In the genomic region with DNA sequence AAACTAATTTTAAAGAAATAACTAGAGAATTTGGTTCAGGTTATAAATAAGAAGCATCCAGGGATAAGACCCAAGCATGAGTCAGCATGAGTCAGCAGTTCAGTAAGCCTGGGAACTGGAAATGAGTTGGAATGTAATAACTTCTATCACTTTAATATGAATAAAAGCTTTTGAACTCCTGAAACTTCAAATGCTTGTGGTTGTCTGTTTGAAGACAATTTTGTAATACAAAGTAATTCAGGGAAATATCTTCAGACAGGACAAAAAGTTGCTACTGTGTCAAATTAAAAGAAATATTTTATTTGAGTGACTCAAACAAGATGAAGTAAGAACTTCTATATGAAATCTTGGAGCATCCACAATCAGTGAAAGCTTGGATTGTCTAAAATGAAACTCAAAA, we compare ENCODE assay signal across 12 cellular contexts.
DNase-seq lines count a peak whose midpoint lies in the region; ATAC-seq lines count a peak whose summit lies in the region.
"Had no signal": no experiment of that assay in that cellular context is flagged by ENCODE, and none has a peak within 500 bp of the region (broad histone marks: within the 10 kb centered on the region; RNA-seq: fewer than 3 reads in every experiment).

No MANE protein-coding gene starts in this region.

- H3K23ac ChIP-seq in mesendoderm (ENCODE audit: low read length), result no peak overlapping the region

- H3K27ac ChIP-seq in mesendoderm (ENCODE audit: low read depth, low read length), result no peak overlapping the region

- H3K4me2 ChIP-seq in mesendoderm (ENCODE audit: low read length), result no peak overlapping the region

- peaks cover 0 to 9% (median 0%) of the 10 kb centered on the region in 3 donors for H3K36me3 Mint-ChIP-seq in naive thymus-derived CD8-positive, alpha-beta T cell
- H3K36me3 Mint-ChIP-seq: brain had no signal

- no peaks in the 10 kb centered on the region for H3K79me1 ChIP-seq in mesendoderm (ENCODE audit: low read length)

- ATAC-seq in naive thymus-derived CD8-positive, alpha-beta T cell, result no peak
- ATAC-seq in GM19455 (IDR thresholded peaks at IDR 0.05; ENCODE audit: unreplicated experiment), result no peak

- no peaks in the 10 kb centered on the region for H3K79me2 ChIP-seq in mesendoderm (ENCODE audit: control insufficient read depth, insufficient read depth, low read length)

- DNase-seq in AG20443 (ENCODE audit: low spot score) (peak; percentile 64), MG63 (peak; percentile 77), dermis blood vessel endothelial cell (peak; percentile 81), mesendoderm (peak; percentile 62)
- DNase-seq in activated naive CD4-positive, alpha-beta T cell (lab: John Stamatoyannopoulos, UW), result no peak
- DNase-seq in naive thymus-derived CD8-positive, alpha-beta T cell, result no peak
- DNase-seq in central memory CD4-positive, alpha-beta T cell, result no peak
- DNase-seq: activated CD4-positive, alpha-beta memory T cell treated with anti-CD3 and anti-CD28 coated beads, Interleukin-2, amount 10 ng/mL, durations not matched to agents 7 days and 5 days; NCI-H1105 treated with DMSO at 0.1 percent for 48 hours; RPMI8226 had no signal

- H3K9me3 ChIP-seq in MG63, result peaks cover 11% of the 10 kb centered on the region; the same call in 1 of the 2 replicates

- peaks cover 0 to 20% (median 7%) of the 10 kb centered on the region in 5 donors for H3K27me3 Mint-ChIP-seq in naive thymus-derived CD8-positive, alpha-beta T cell
- H3K27me3 Mint-ChIP-seq: activated CD4-positive, alpha-beta memory T cell treated with anti-CD3 and anti-CD28 coated beads, Interleukin-2, amount 10 ng/mL, durations not matched to agents 7 days and 5 days had no signal

- H3K4me1 ChIP-seq in mesendoderm (ENCODE audit: control insufficient read depth, low read depth, low read length), result no peaks in the 10 kb centered on the region

- no peak overlapping the region for H4K8ac ChIP-seq in mesendoderm (ENCODE audit: low read depth, low read length)

- H2BK120ac ChIP-seq in mesendoderm (ENCODE audit: low read depth, low read length), result no peak overlapping the region

- no peak overlapping the region for H4K5ac ChIP-seq in mesendoderm (ENCODE audit: low read length)

- H3K27me3 ChIP-seq in MG63 (no peaks in the 10 kb centered on the region), mesendoderm (ENCODE audit: insufficient read depth, low read length, poor library complexity) (no peaks in the 10 kb centered on the region)

- no peaks in the 10 kb centered on the region for H3K4me1 Mint-ChIP-seq in naive thymus-derived CD8-positive, alpha-beta T cell
- H3K4me1 Mint-ChIP-seq: activated CD4-positive, alpha-beta memory T cell treated with anti-CD3 and anti-CD28 coated beads, Interleukin-2, amount 10 ng/mL, durations not matched to agents 7 days and 5 days; brain had no signal

- H3K4ac ChIP-seq in mesendoderm (ENCODE audit: low read depth, low read length), result no peak overlapping the region

- H3K9me3 Mint-ChIP-seq in naive thymus-derived CD8-positive, alpha-beta T cell, result peaks cover 0 to 9% (median 3%) of the 10 kb centered on the region in 9 donors
- H3K9me3 Mint-ChIP-seq: activated CD4-positive, alpha-beta memory T cell treated with anti-CD3 and anti-CD28 coated beads, Interleukin-2, amount 10 ng/mL, durations not matched to agents 7 days and 5 days had no signal

- no peak overlapping the region for H3K27ac Mint-ChIP-seq in naive thymus-derived CD8-positive, alpha-beta T cell
- H3K27ac Mint-ChIP-seq: activated CD4-positive, alpha-beta memory T cell treated with anti-CD3 and anti-CD28 coated beads, Interleukin-2, amount 10 ng/mL, durations not matched to agents 7 days and 5 days; brain had no signal

- no peak overlapping the region for H2AK5ac ChIP-seq in mesendoderm (ENCODE audit: low read length)

- H3K4me3 Mint-ChIP-seq in naive thymus-derived CD8-positive, alpha-beta T cell, result no peak overlapping the region
- H3K4me3 Mint-ChIP-seq: activated CD4-positive, alpha-beta memory T cell treated with anti-CD3 and anti-CD28 coated beads, Interleukin-2, amount 10 ng/mL, durations not matched to agents 7 days and 5 days; brain had no signal

- no peak overlapping the region for H3K56ac ChIP-seq in mesendoderm (ENCODE audit: low read length)

- H3K36me3 ChIP-seq in MG63, result no peaks in the 10 kb centered on the region
- no peaks in the 10 kb centered on the region for H3K36me3 ChIP-seq in mesendoderm (ENCODE audit: control insufficient read depth, insufficient read depth, low read length)

- H3K9ac ChIP-seq in mesendoderm (ENCODE audit: low read length), result no peak overlapping the region

- no peak overlapping the region for H2BK15ac ChIP-seq in mesendoderm (replicated peaks; ENCODE audit: low read depth)

- H3K18ac ChIP-seq in mesendoderm (ENCODE audit: low read length), result no peak overlapping the region

- H2BK5ac ChIP-seq in mesendoderm (ENCODE audit: low read length), result no peak overlapping the region

- POLR2A ChIA-PET in naive thymus-derived CD8-positive, alpha-beta T cell (lab: Charles Lee), result no interaction called here

- H3K4me3 ChIP-seq in MG63, result no peak overlapping the region
- H3K4me3 ChIP-seq in mesendoderm (ENCODE audit: low read length), result no peak overlapping the region

Comparison
In these comparisons a context has a peak if more than half of its experiments do, and no peak if none do; other contexts are left out.
1. DNase-seq: peak in AG20443 (single experiment), MG63 (single experiment), dermis blood vessel endothelial cell (single experiment) and mesendoderm (single experiment); none in activated naive CD4-positive, alpha-beta T cell (0 of 4), naive thymus-derived CD8-positive, alpha-beta T cell (0 of 10) and central memory CD4-positive, alpha-beta T cell (single experiment).